In genomic region chr4:8402640-8403039, GRCh38 we compare ENCODE assay signal across 12 cellular contexts. TPM values are rescaled to one million over a fixed set of nuclear protein-coding genes. Genes with fewer than 3 reads are reported as not detected.
DNase-seq lines count a peak whose midpoint lies in the region; ATAC-seq and TF ChIP-seq lines count a peak whose summit lies in the region.
"Had no signal": no experiment of that assay in that cellular context is flagged by ENCODE, and none has a peak within 500 bp of the region (broad histone marks: within the 10 kb centered on the region; RNA-seq: fewer than 3 reads in every experiment).

No MANE protein-coding gene starts in this region.

- peaks cover 10% of the 10 kb centered on the region for H3K9me3 Mint-ChIP-seq in neural progenitor cell
- H3K9me3 Mint-ChIP-seq: naive thymus-derived CD8-positive, alpha-beta T cell had no signal

- no peak overlapping the region for H3K27ac Mint-ChIP-seq in neural progenitor cell
- H3K27ac Mint-ChIP-seq: activated naive CD8-positive, alpha-beta T cell had no signal

- no peak overlapping the region for H3K9ac ChIP-seq in muscle layer of colon (ENCODE audit: low read length)
- H3K9ac ChIP-seq in neural progenitor cell: no peak overlapping the region

- H3K27me3 ChIP-seq in muscle layer of colon (ENCODE audit: control insufficient read depth in 1 of 2, insufficient read depth in 2 of 2, low read length in 2 of 2) (no peaks in the 10 kb centered on the region), thoracic aorta (replicated peaks; ENCODE audit: insufficient read depth) (no peaks in the 10 kb centered on the region), neural progenitor cell (no peaks in the 10 kb centered on the region)
- H3K27me3 ChIP-seq: colonic mucosa had no signal

- H3K79me2 ChIP-seq in neural progenitor cell (ENCODE audit: low read depth): no peaks in the 10 kb centered on the region

- in situ Hi-C loops in G401 (cut with HindIII; ENCODE audit: low sequenced_read_pairs): no loop called here

- TF ChIP-seq CTCF in coronary artery (IDR thresholded peaks at IDR 0.05) (no peak), thoracic aorta (IDR thresholded peaks at IDR 0.05) (no peak), neural progenitor cell (IDR thresholded peaks at IDR 0.05) (no peak)

- H3K27me3 Mint-ChIP-seq in neural progenitor cell (ENCODE audit: insufficient read depth, low read depth): peaks cover 12% of the 10 kb centered on the region
- H3K27me3 Mint-ChIP-seq: activated naive CD8-positive, alpha-beta T cell; naive thymus-derived CD8-positive, alpha-beta T cell had no signal

- H3K27ac ChIP-seq in coronary artery (peak overlapping the region; percentile 67 to 94), muscle layer of colon (ENCODE audit: low read depth, low read length) (peak overlapping the region; percentile 46), thoracic aorta (peak overlapping the region; percentile 81 to 87), neural progenitor cell (no peak overlapping the region)
- H3K27ac ChIP-seq: C4-2B, colonic mucosa had no signal

- no peaks in the 10 kb centered on the region for H3F3A ChIP-seq in neural progenitor cell (ENCODE audit: low read depth)

- H3K4me1 Mint-ChIP-seq in neural progenitor cell: peaks cover 24% of the 10 kb centered on the region

- no peak overlapping the region for H2AFZ ChIP-seq in neural progenitor cell (replicated peaks)

- H3K9me3 ChIP-seq in muscle layer of colon (ENCODE audit: low read length) (no peaks in the 10 kb centered on the region), thoracic aorta (no peaks in the 10 kb centered on the region), neural progenitor cell (ENCODE audit: low read depth) (no peaks in the 10 kb centered on the region)
- H3K9me3 ChIP-seq: colonic mucosa had no signal

- H3K4me1 ChIP-seq in muscle layer of colon (ENCODE audit: insufficient read depth, low read length) (peaks cover 21% of the 10 kb centered on the region), thoracic aorta (ENCODE audit: control insufficient read depth in 1 of 2, low read depth in 2 of 2) (peaks cover 12 to 23% of the 10 kb centered on the region in 2 donors), neural progenitor cell (no peaks in the 10 kb centered on the region)
- H3K4me1 ChIP-seq: colonic mucosa had no signal

- no peak for ATAC-seq in thoracic aorta (ENCODE audit: insufficient number of reproducible peaks, low FRiP score, low read depth)
- ATAC-seq in GM19328 (IDR thresholded peaks at IDR 0.05; ENCODE audit: unreplicated experiment): no peak

- H3K4me2 ChIP-seq in neural progenitor cell: no peak overlapping the region

- DNase-seq in NOMO-1 (lab: John Stamatoyannopoulos, UW; ENCODE audit: unreplicated experiment in 2 of 2) (peak; percentile 55 to 84), coronary artery (ENCODE audit: low spot score) (no peak), thoracic aorta (ENCODE audit: low spot score) (no peak), COR-L47 (lab: John Stamatoyannopoulos, UW) (no peak), G401 (ENCODE audit: low spot score) (no peak), neural progenitor cell (ENCODE audit: low spot score) (no peak)

- H3K36me3 Mint-ChIP-seq in neural progenitor cell: peaks cover 16% of the 10 kb centered on the region
- H3K36me3 Mint-ChIP-seq: activated naive CD8-positive, alpha-beta T cell had no signal

- H3K4me3 Mint-ChIP-seq in neural progenitor cell: no peak overlapping the region
- H3K4me3 Mint-ChIP-seq: activated naive CD8-positive, alpha-beta T cell; naive thymus-derived CD8-positive, alpha-beta T cell had no signal

- H4K20me1 ChIP-seq in neural progenitor cell (ENCODE audit: low read depth): no peaks in the 10 kb centered on the region

- peak overlapping the region; percentile 18 for H3K4me3 ChIP-seq in coronary artery
- no peak overlapping the region for H3K4me3 ChIP-seq in muscle layer of colon (ENCODE audit: low read depth in 1 of 2, low read length in 2 of 2)
- H3K4me3 ChIP-seq in thoracic aorta: peak overlapping the region; percentile 5
- no peak overlapping the region for H3K4me3 ChIP-seq in neural progenitor cell
- H3K4me3 ChIP-seq: colonic mucosa had no signal

- H3K36me3 ChIP-seq in muscle layer of colon (ENCODE audit: insufficient read depth, low read length): peaks cover 51% of the 10 kb centered on the region
- peaks cover 34% of the 10 kb centered on the region for H3K36me3 ChIP-seq in thoracic aorta
- no peaks in the 10 kb centered on the region for H3K36me3 ChIP-seq in neural progenitor cell
- H3K36me3 ChIP-seq: colonic mucosa had no signal

RNA-seq across cellular contexts. Expression of gene ACOX3, which starts 37.9 kb away (rescaled TPM):
- total RNA-seq in thoracic aorta (10 to 100 TPM; 47.8 to 72.7 TPM), neural progenitor cell (ENCODE audit: low replicate concordance) (14.0 and 20.1 TPM in 2 replicates)
- total RNA-seq in G401 (2014; rRNA removed; shearing (Covaris generic)): 41.8 and 46.7 TPM in 2 replicates

RNA-seq across cellular contexts. Expression of gene TRMT44, which starts 37.9 kb away (rescaled TPM):
- total RNA-seq in thoracic aorta (10 to 100 TPM; 19.8 to 30.5 TPM), neural progenitor cell (ENCODE audit: low replicate concordance) (19.9 and 24.2 TPM in 2 replicates)
- 15.9 and 24.9 TPM in 2 replicates for total RNA-seq in G401 (2014; rRNA removed; shearing (Covaris generic))

Comparison
In these comparisons a context has a peak if more than half of its experiments do, and no peak if none do; other contexts are left out.
1. DNase-seq: peak in NOMO-1 (2 of 2); none in coronary artery (single experiment), thoracic aorta (single experiment), COR-L47 (single experiment), G401 (single experiment) and neural progenitor cell (single experiment).
2. H3K4me3 ChIP-seq: peak in coronary artery (single experiment) and thoracic aorta (single experiment); none in muscle layer of colon (0 of 2) and neural progenitor cell (single experiment).